Comparison of ENCODE assay signal across 9 cellular contexts in the genomic region with DNA sequence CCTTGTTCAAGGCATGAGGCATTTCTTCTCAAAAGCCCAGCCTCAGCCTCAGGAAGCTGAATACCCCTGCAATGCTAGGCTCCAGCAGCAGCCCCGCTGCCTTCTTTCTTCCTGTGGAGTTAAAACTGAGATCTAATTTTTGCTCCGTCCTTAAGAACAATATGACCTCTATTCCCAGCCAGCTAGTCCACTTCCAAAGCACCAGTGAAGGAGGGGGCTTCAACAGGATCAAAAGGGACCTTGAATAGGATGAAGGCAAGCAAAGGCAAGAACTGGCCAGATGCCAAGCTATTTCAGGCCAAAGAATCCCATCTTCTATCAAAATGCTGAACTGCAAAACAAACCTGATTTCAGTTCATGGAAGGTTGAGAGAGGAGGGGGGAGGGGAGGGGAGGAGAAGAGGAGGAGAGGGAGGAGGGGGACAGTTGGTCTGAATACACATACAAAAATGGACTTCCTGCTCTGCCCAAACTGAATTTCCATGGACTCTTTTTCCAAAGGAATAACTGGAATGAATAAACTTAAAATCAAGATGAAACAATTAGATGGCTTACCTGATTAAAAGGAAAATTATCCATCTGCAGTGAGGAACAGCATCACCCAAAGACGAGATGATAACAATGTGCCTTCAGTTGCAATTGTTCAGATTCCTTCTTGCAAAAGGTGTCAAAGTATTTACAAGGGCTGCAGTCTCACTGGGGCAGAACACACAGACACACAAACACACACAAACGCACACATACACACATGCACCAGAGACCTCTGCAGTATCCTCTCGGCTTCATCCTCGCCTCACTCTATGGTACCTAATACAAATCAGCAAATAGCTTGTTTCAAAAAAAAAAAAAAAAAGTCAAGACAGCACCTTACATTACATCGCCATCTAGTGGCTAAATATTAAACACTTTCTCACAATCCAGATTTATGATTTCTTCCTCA. TPM values are rescaled to one million over a fixed set of nuclear protein-coding genes. Genes with fewer than 3 reads are reported as not detected.
DNase-seq lines count a peak whose midpoint lies in the region; ATAC-seq and TF ChIP-seq lines count a peak whose summit lies in the region.
"Had no signal": no experiment of that assay in that cellular context is flagged by ENCODE, and none has a peak within 500 bp of the region (broad histone marks: within the 10 kb centered on the region; RNA-seq: fewer than 3 reads in every experiment).

A gene (minus strand): TSS at position 804 of the 939 bp plus-strand sequence. CDS start 54,399 bp downstream, outside the sequence.

- H3K9me3 ChIP-seq in cardiac muscle cell (ENCODE audit: low read depth) (no peaks in the 10 kb centered on the region), OCI-LY1 (ENCODE audit: low read length) (no peaks in the 10 kb centered on the region), mesenchymal stem cell (ENCODE audit: control insufficient read depth, low read length) (no peaks in the 10 kb centered on the region)

- no peaks in the 10 kb centered on the region for H3F3A ChIP-seq in OCI-LY1 (ENCODE audit: insufficient read depth, low read length)

- H3K18ac ChIP-seq in mesenchymal stem cell (ENCODE audit: low read depth in 1 of 2, low read length in 2 of 2) = no peak within 1 kb of the TSS

- H3K9ac ChIP-seq in OCI-LY1 (ENCODE audit: low read length) = no peak within 1 kb of the TSS
- no peak within 1 kb of the TSS for H3K9ac ChIP-seq in mesenchymal stem cell (ENCODE audit: low read length)

- H4K91ac ChIP-seq in mesenchymal stem cell (ENCODE audit: low read length) = no peak within 1 kb of the TSS

- H3K27ac ChIP-seq in cardiac muscle cell (no peak within 1 kb of the TSS), OCI-LY1 (ENCODE audit: low read depth, low read length, poor library complexity, severe bottlenecking) (no peak within 1 kb of the TSS), mesenchymal stem cell (ENCODE audit: low read length, poor library complexity, severe bottlenecking) (no peak within 1 kb of the TSS)

- no peaks in the 10 kb centered on the region for H3K79me1 ChIP-seq in mesenchymal stem cell (replicated peaks; ENCODE audit: low read length, poor library complexity, severe bottlenecking)

- H3K27me3 ChIP-seq in cardiac muscle cell (peaks cover 2% of the 10 kb centered on the region), OCI-LY1 (ENCODE audit: insufficient read depth, low read length) (0 out of 2 replicates have a peak, but pooled peaks cover 4% of the 10 kb centered on the region), mesenchymal stem cell (ENCODE audit: control insufficient read depth in 1 of 2, insufficient read depth in 1 of 2, low read length in 2 of 2) (peaks cover 0 to 4% of the 10 kb centered on the region in 2 experiments)

- H3K36me3 ChIP-seq in cardiac muscle cell (no peaks in the 10 kb centered on the region), OCI-LY1 (ENCODE audit: insufficient read depth, low read length) (no peaks in the 10 kb centered on the region), mesenchymal stem cell (ENCODE audit: control insufficient read depth in 1 of 2, insufficient read depth in 2 of 2, low read depth in 1 of 2, low read length in 2 of 2) (no peaks in the 10 kb centered on the region)

- H4K20me1 ChIP-seq in OCI-LY1 (ENCODE audit: insufficient read depth, low read length) = no peaks in the 10 kb centered on the region

- no peak for TF ChIP-seq POLR2A in GM18505 (IDR thresholded peaks at IDR 0.05; ENCODE audit: borderline replicate concordance, extremely low read depth, insufficient read depth, insufficient read length)

- intact Hi-C loops in Right ventricle myocardium superior (cut with DNase I) = loop anchor here (10.0 kb wide), 2 partner anchors 73 to 173 kb away; a partner anchor contains a TSS

- no peak within 1 kb of the TSS for H3K4me3 ChIP-seq in cardiac muscle cell
- H3K4me3 ChIP-seq in OCI-LY1 (ENCODE audit: low read depth, low read length, poor library complexity, severe bottlenecking) = no peak within 1 kb of the TSS
- H3K4me3 ChIP-seq in mesenchymal stem cell (ENCODE audit: insufficient read depth in 1 of 2, low read depth in 1 of 2, low read length in 2 of 2) = no peak within 1 kb of the TSS

- ATAC-seq in Right ventricle myocardium superior (ENCODE audit: poor library complexity) = no peak
- no peak for ATAC-seq in GM18505 (IDR thresholded peaks at IDR 0.05; ENCODE audit: unreplicated experiment)
- ATAC-seq in HG02763 (IDR thresholded peaks at IDR 0.05; ENCODE audit: unreplicated experiment) = no peak

- H4K8ac ChIP-seq in mesenchymal stem cell (ENCODE audit: low read length) = no peak within 1 kb of the TSS

- no peak within 1 kb of the TSS for H3K4ac ChIP-seq in mesenchymal stem cell (ENCODE audit: low read depth in 1 of 2, low read length in 2 of 2)

- H2AFZ ChIP-seq in OCI-LY1 (ENCODE audit: low read length) (no peak within 1 kb of the TSS), mesenchymal stem cell (ENCODE audit: low read depth, low read length) (no peak within 1 kb of the TSS)

- H3K14ac ChIP-seq in mesenchymal stem cell (ENCODE audit: low read length in 2 of 2) = no peak within 1 kb of the TSS

- TF ChIP-seq CTCF in cardiac muscle cell (IDR thresholded peaks at IDR 0.05; ENCODE audit: low read depth, low read length) = peak; percentile 47
- TF ChIP-seq CTCF in OCI-LY1 (IDR thresholded peaks at IDR 0.05; ENCODE audit: low read length) = peak; percentile 68; the same call in 1 of the 2 replicates

- no peak within 1 kb of the TSS for H2AK5ac ChIP-seq in mesenchymal stem cell (ENCODE audit: low read length, severe bottlenecking)

- DNase-seq in cardiac muscle cell (ENCODE audit: low read depth in 1 of 2, low spot score in 1 of 2) (peak; percentile 50 to 62), Right ventricle myocardium superior (no peak), HuH-7 (ENCODE audit: low spot score) (peak; percentile 19), dermis blood vessel endothelial cell (peak; percentile 66), mesenchymal stem cell (peak; percentile 49)
- DNase-seq: activated naive CD8-positive, alpha-beta T cell treated with anti-CD3 and anti-CD28 coated beads, Interleukin-2, amount 10 ng/mL, durations not matched to agents 7 days and 5 days had no signal

- H3K79me2 ChIP-seq in OCI-LY1 (ENCODE audit: insufficient read depth, low read length) = no peaks in the 10 kb centered on the region

- no peak within 1 kb of the TSS for H2BK15ac ChIP-seq in mesenchymal stem cell (ENCODE audit: low read depth, poor library complexity, severe bottlenecking)

- H2BK5ac ChIP-seq in mesenchymal stem cell (ENCODE audit: low read depth, low read length, poor library complexity, severe bottlenecking) = no peak within 1 kb of the TSS

- H3K4me2 ChIP-seq in OCI-LY1 (ENCODE audit: low read length) (no peak within 1 kb of the TSS), mesenchymal stem cell (ENCODE audit: low read length, poor library complexity, severe bottlenecking) (no peak within 1 kb of the TSS)

- no peaks in the 10 kb centered on the region for H3K9me2 ChIP-seq in OCI-LY1 (ENCODE audit: low read depth, low read length)

- H2BK120ac ChIP-seq in mesenchymal stem cell (ENCODE audit: low read depth, low read length) = no peak within 1 kb of the TSS

- H3K23ac ChIP-seq in mesenchymal stem cell (ENCODE audit: low read length in 2 of 2) = no peak within 1 kb of the TSS

- peaks cover 6% of the 10 kb centered on the region for H3K4me1 ChIP-seq in cardiac muscle cell (ENCODE audit: low read depth)
- no peaks in the 10 kb centered on the region for H3K4me1 ChIP-seq in OCI-LY1 (ENCODE audit: insufficient read depth, low read length, severe bottlenecking)
- H3K4me1 ChIP-seq in mesenchymal stem cell (ENCODE audit: control insufficient read depth, insufficient read depth, low read depth, low read length) = no peaks in the 10 kb centered on the region

- H2BK12ac ChIP-seq in mesenchymal stem cell (ENCODE audit: low read length in 2 of 2) = no peak within 1 kb of the TSS

- 31% methylated on average over 6 of the region's 7 CpGs for WGBS in mesenchymal stem cell

RNA-seq across cellular contexts. Expression of the gene that starts here (rescaled TPM):
- under 0.01 and 0.07 TPM in 2 replicates for total RNA-seq in cardiac muscle cell
- polyA plus RNA-seq in cardiac muscle cell = not detected in 2 replicates
- 0.59 TPM for total RNA-seq in Right ventricle myocardium superior
- under 0.01 TPM in 1 of 2 replicates, not detected in the other for total RNA-seq in dermis blood vessel endothelial cell
- polyA plus RNA-seq in mesenchymal stem cell (2013, experiment 1 of 2) = not detected
- polyA plus RNA-seq in mesenchymal stem cell (2013, experiment 2 of 2) = 0.01 TPM
- total RNA-seq: activated naive CD8-positive, alpha-beta T cell treated with anti-CD3 and anti-CD28 coated beads, Interleukin-2, amount 10 ng/mL, durations not matched to agents 7 days and 5 days had no signal

Comparison
In these comparisons a context has a peak if more than half of its experiments do, and no peak if none do; other contexts are left out.
1. Peak in DNase-seq in cardiac muscle cell; RNA of the gene not detected or under 1 TPM.
2. Peak in DNase-seq in dermis blood vessel endothelial cell; RNA of the gene not detected or under 1 TPM.